In the genomic region with DNA sequence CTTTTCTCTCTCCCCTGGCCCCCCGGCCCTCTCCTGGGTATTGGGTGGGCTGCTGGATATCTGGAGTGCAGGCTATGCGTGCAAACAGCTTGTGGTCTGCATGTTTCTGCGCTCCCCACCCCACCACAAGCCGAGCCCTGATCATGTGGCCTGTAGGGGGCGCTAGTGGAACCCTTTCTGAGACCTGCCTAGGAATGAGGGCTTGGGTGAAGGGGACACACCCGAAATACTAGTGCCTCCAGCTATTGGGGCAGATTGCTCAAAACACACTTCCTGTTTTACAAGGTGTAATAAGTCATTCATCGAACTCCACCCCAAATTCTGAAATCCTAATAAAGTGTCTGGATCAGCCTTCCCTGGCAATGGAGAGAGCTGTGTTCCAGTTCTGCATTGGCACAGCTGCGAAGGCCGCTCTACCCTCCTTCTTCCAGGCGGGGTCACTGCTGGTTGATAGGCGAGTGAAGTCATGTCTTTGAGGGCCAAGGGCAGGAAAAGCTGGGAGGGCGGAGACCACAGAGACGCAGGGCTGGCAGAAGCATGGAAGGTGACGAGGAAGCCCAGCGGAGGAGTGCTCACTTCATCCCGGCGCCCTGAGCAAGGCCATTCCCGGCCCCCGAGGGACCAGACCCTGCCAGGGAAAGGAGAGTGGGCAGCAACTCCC, we compare ENCODE assay signal across 8 cellular contexts. TPM values are rescaled to one million over a fixed set of nuclear protein-coding genes. Genes with fewer than 3 reads are reported as not detected.
DNase-seq lines count a peak whose midpoint lies in the region; ATAC-seq and TF ChIP-seq lines count a peak whose summit lies in the region.

No MANE protein-coding gene starts in this region.

- H3K27me3 Mint-ChIP-seq in activated naive CD8-positive, alpha-beta T cell treated with anti-CD3 and anti-CD28 coated beads for 36 hours = no peaks in the 10 kb centered on the region

- H3K4me1 Mint-ChIP-seq in activated naive CD8-positive, alpha-beta T cell treated with anti-CD3 and anti-CD28 coated beads for 36 hours = no peaks in the 10 kb centered on the region

- TF ChIP-seq CTCF in C4-2B (conservative IDR thresholded peaks at IDR 0.05) (peak; percentile 88), KMS-11 (conservative IDR thresholded peaks at IDR 0.05; ENCODE audit: low read depth, low read length) (peak; percentile 89)

- H3K27me3 ChIP-seq in KMS-11 (ENCODE audit: insufficient read depth, low read depth) = no peaks in the 10 kb centered on the region

- no peaks in the 10 kb centered on the region for H3K79me2 ChIP-seq in KMS-11 (ENCODE audit: insufficient read depth, low read depth)

- H3K9ac ChIP-seq in KMS-11 = no peak overlapping the region

- no peaks in the 10 kb centered on the region for H3K4me1 ChIP-seq in KMS-11 (ENCODE audit: low read depth, poor library complexity, severe bottlenecking)

- no peak overlapping the region for H3K4me3 ChIP-seq in KMS-11 (IDR thresholded peaks at IDR 0.05; ENCODE audit: insufficient read depth, low read depth, low read length)

- no peaks in the 10 kb centered on the region for H3K36me3 Mint-ChIP-seq in activated naive CD8-positive, alpha-beta T cell treated with anti-CD3 and anti-CD28 coated beads for 36 hours

- H3K4me3 Mint-ChIP-seq in activated naive CD8-positive, alpha-beta T cell treated with anti-CD3 and anti-CD28 coated beads for 36 hours = no peak overlapping the region

- no peaks in the 10 kb centered on the region for H4K20me1 ChIP-seq in KMS-11 (ENCODE audit: insufficient read depth)

- no peaks in the 10 kb centered on the region for H3K36me3 ChIP-seq in KMS-11 (ENCODE audit: insufficient read depth)

- H2AFZ ChIP-seq in KMS-11 (ENCODE audit: low read depth) = no peak overlapping the region

- intact Hi-C loops in left colon (cut with DNase I, micrococcal nuclease) = no loop called here

- H3K9me3 Mint-ChIP-seq in activated naive CD8-positive, alpha-beta T cell treated with anti-CD3 and anti-CD28 coated beads for 36 hours = no peaks in the 10 kb centered on the region

- no peak overlapping the region for H3K27ac Mint-ChIP-seq in activated naive CD8-positive, alpha-beta T cell treated with anti-CD3 and anti-CD28 coated beads for 36 hours

- peak; percentile 44 for DNase-seq in activated naive CD8-positive, alpha-beta T cell treated with anti-CD3 and anti-CD28 coated beads for 36 hours
- DNase-seq in left colon (peak in 1 of 2 donors; percentile 29), anterior cingulate cortex (lab: John Stamatoyannopoulos, UW) (no peak), substantia nigra (lab: John Stamatoyannopoulos, UW) (no peak)

- H3K27ac ChIP-seq in C4-2B (no peak overlapping the region), KMS-11 (no peak overlapping the region), substantia nigra (ENCODE audit: low read depth, low read length, poor library complexity, severe bottlenecking) (no peak overlapping the region)

- no peak overlapping the region for H3K4me2 ChIP-seq in KMS-11

- ATAC-seq in left colon = peak; percentile 48
- no peak for ATAC-seq in HG03280 (IDR thresholded peaks at IDR 0.05; ENCODE audit: unreplicated experiment)
- no peak for ATAC-seq in GM19455 (IDR thresholded peaks at IDR 0.05; ENCODE audit: unreplicated experiment)

RNA-seq across cellular contexts. Expression of a gene that starts 19.8 kb away (rescaled TPM):
- under 1 TPM; 0.18 to 0.27 TPM for total RNA-seq in activated naive CD8-positive, alpha-beta T cell treated with anti-CD3 and anti-CD28 coated beads for 36 hours
- total RNA-seq in left colon = under 1 TPM in 1 of 2 donors, not detected in 1; 0.20 TPM

RNA-seq across cellular contexts. Expression of a gene that starts 28.5 kb away (rescaled TPM):
- 10 to 100 TPM; 71.0 to 73.9 TPM for total RNA-seq in activated naive CD8-positive, alpha-beta T cell treated with anti-CD3 and anti-CD28 coated beads for 36 hours
- 10 to 100 TPM; 29.0 to 31.2 TPM for total RNA-seq in left colon

RNA-seq across cellular contexts. Expression of a gene that starts 37.6 kb away (rescaled TPM):
- total RNA-seq in activated naive CD8-positive, alpha-beta T cell treated with anti-CD3 and anti-CD28 coated beads for 36 hours = 10 to 100 TPM; 80.2 to 81.8 TPM
- total RNA-seq in left colon = 10 to 100 TPM; 19.6 to 26.8 TPM
